In the genomic region with DNA sequence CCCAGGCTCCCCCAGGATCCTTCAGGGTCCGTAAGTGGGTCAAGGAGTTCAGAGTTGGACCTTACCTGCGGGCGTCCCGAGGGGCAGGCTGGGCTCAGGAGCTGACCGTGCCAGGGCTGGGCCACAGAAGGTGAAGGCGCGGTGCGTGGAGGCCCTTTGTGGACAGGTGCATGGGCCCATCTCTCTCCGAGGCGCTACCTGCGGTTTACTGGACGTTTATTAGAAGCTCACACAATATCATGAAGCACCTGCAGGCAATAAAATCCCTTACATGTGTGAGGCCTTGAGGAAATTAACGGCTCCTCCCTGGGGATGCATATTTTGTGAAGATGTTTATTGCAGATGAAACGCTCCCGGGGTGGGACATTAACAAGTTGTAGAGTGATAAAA, we compare ENCODE assay signal across 1 cellular context.
TF ChIP-seq lines count a peak whose summit lies in the region.

No MANE protein-coding gene starts in this region.

TF ChIP-seq in HEK293, 187 proteins besides CTCF, POLR2A, EP300 and RAD21 (continued from another document):
- TF ChIP-seq, protein P1, sequence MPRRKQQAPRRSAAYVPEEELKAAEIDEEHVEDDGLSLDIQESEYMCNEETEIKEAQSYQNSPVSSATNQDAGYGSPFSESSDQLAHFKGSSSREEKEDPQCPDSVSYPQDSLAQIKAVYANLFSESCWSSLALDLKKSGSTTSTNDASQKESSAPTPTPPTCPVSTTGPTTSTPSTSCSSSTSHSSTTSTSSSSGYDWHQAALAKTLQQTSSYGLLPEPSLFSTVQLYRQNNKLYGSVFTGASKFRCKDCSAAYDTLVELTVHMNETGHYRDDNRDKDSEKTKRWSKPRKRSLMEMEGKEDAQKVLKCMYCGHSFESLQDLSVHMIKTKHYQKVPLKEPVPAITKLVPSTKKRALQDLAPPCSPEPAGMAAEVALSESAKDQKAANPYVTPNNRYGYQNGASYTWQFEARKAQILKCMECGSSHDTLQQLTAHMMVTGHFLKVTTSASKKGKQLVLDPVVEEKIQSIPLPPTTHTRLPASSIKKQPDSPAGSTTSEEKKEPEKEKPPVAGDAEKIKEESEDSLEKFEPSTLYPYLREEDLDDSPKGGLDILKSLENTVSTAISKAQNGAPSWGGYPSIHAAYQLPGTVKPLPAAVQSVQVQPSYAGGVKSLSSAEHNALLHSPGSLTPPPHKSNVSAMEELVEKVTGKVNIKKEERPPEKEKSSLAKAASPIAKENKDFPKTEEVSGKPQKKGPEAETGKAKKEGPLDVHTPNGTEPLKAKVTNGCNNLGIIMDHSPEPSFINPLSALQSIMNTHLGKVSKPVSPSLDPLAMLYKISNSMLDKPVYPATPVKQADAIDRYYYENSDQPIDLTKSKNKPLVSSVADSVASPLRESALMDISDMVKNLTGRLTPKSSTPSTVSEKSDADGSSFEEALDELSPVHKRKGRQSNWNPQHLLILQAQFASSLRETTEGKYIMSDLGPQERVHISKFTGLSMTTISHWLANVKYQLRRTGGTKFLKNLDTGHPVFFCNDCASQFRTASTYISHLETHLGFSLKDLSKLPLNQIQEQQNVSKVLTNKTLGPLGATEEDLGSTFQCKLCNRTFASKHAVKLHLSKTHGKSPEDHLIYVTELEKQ (tag by site-specific recombination; IDR thresholded peaks at IDR 0.05; ENCODE audit: borderline replicate concordance) = no peak
- TF ChIP-seq ZNF157 (tag by site-specific recombination; IDR thresholded peaks at IDR 0.05) = no peak
- TF ChIP-seq ZNF362 (tag by site-specific recombination; IDR thresholded peaks at IDR 0.05) = no peak
- TF ChIP-seq GLIS1 (tag by site-specific recombination; IDR thresholded peaks at IDR 0.05) = 0 out of 2 replicates have a peak, but pooled peaks have one; percentile 21
- no peak for TF ChIP-seq ZNF544 (tag by site-specific recombination; IDR thresholded peaks at IDR 0.05)
- TF ChIP-seq, protein P2, sequence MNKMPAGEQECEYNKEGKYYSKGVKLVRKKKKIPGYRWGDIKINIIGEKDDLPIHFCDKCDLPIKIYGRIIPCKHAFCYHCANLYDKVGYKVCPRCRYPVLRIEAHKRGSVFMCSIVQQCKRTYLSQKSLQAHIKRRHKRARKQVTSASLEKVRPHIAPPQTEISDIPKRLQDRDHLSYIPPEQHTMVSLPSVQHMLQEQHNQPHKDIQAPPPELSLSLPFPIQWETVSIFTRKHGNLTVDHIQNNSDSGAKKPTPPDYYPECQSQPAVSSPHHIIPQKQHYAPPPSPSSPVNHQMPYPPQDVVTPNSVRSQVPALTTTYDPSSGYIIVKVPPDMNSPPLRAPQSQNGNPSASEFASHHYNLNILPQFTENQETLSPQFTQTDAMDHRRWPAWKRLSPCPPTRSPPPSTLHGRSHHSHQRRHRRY (tag by site-specific recombination; IDR thresholded peaks at IDR 0.05) = no peak
- TF ChIP-seq ZNF677 (tag by site-specific recombination; IDR thresholded peaks at IDR 0.05) = no peak
- TF ChIP-seq ZBTB49 (tag by site-specific recombination; IDR thresholded peaks at IDR 0.05; ENCODE audit: low read depth) = no peak
- TF ChIP-seq, protein P3, sequence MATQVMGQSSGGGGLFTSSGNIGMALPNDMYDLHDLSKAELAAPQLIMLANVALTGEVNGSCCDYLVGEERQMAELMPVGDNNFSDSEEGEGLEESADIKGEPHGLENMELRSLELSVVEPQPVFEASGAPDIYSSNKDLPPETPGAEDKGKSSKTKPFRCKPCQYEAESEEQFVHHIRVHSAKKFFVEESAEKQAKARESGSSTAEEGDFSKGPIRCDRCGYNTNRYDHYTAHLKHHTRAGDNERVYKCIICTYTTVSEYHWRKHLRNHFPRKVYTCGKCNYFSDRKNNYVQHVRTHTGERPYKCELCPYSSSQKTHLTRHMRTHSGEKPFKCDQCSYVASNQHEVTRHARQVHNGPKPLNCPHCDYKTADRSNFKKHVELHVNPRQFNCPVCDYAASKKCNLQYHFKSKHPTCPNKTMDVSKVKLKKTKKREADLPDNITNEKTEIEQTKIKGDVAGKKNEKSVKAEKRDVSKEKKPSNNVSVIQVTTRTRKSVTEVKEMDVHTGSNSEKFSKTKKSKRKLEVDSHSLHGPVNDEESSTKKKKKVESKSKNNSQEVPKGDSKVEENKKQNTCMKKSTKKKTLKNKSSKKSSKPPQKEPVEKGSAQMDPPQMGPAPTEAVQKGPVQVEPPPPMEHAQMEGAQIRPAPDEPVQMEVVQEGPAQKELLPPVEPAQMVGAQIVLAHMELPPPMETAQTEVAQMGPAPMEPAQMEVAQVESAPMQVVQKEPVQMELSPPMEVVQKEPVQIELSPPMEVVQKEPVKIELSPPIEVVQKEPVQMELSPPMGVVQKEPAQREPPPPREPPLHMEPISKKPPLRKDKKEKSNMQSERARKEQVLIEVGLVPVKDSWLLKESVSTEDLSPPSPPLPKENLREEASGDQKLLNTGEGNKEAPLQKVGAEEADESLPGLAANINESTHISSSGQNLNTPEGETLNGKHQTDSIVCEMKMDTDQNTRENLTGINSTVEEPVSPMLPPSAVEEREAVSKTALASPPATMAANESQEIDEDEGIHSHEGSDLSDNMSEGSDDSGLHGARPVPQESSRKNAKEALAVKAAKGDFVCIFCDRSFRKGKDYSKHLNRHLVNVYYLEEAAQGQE (tag by site-specific recombination; IDR thresholded peaks at IDR 0.05) = no peak
- no peak for TF ChIP-seq ZNF48 (tag by site-specific recombination; IDR thresholded peaks at IDR 0.05)
- TF ChIP-seq HOXC10 (CRISPR knock-in tag; IDR thresholded peaks at IDR 0.05) = no peak
